1 cellular context compared by ENCODE assay signal in genomic region chrY:3003510-3003817, GRCh38.
TF ChIP-seq lines count a peak whose summit lies in the region.

No MANE protein-coding gene starts in this region.

TF ChIP-seq in GM23338, 12 proteins besides CTCF, POLR2A, EP300 and RAD21 (continued from another document):
- no peak for TF ChIP-seq ZNF462 (CRISPR knock-in tag; IDR thresholded peaks at IDR 0.05)
- TF ChIP-seq CREB1 (CRISPR knock-in tag; IDR thresholded peaks at IDR 0.05; ENCODE audit: low read depth): no peak
- TF ChIP-seq, protein P1, sequence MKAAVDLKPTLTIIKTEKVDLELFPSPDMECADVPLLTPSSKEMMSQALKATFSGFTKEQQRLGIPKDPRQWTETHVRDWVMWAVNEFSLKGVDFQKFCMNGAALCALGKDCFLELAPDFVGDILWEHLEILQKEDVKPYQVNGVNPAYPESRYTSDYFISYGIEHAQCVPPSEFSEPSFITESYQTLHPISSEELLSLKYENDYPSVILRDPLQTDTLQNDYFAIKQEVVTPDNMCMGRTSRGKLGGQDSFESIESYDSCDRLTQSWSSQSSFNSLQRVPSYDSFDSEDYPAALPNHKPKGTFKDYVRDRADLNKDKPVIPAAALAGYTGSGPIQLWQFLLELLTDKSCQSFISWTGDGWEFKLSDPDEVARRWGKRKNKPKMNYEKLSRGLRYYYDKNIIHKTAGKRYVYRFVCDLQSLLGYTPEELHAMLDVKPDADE (IDR thresholded peaks at IDR 0.05): no peak
- TF ChIP-seq STAT1 (IDR thresholded peaks at IDR 0.05; ENCODE audit: unreplicated experiment): no peak
- TF ChIP-seq ZNF331 (CRISPR knock-in tag; IDR thresholded peaks at IDR 0.05; ENCODE audit: low read depth): no peak
- no peak for TF ChIP-seq NANOG (IDR thresholded peaks at IDR 0.05; ENCODE audit: borderline replicate concordance)
- TF ChIP-seq ZNF114 (CRISPR knock-in tag; IDR thresholded peaks at IDR 0.05): no peak
- TF ChIP-seq EZH2 (IDR thresholded peaks at IDR 0.05; ENCODE audit: low read depth, unreplicated experiment): no peak
- TF ChIP-seq REST (IDR thresholded peaks at IDR 0.05; ENCODE audit: unreplicated experiment): no peak
